Comparison of ENCODE assay signal across 8 cellular contexts in genomic region chr9:125261501-125262216, GRCh38. TPM values are rescaled to one million over a fixed set of nuclear protein-coding genes. Genes with fewer than 3 reads are reported as not detected.
DNase-seq lines count a peak whose midpoint lies in the region; ATAC-seq and TF ChIP-seq lines count a peak whose summit lies in the region.

A gene with protein sequence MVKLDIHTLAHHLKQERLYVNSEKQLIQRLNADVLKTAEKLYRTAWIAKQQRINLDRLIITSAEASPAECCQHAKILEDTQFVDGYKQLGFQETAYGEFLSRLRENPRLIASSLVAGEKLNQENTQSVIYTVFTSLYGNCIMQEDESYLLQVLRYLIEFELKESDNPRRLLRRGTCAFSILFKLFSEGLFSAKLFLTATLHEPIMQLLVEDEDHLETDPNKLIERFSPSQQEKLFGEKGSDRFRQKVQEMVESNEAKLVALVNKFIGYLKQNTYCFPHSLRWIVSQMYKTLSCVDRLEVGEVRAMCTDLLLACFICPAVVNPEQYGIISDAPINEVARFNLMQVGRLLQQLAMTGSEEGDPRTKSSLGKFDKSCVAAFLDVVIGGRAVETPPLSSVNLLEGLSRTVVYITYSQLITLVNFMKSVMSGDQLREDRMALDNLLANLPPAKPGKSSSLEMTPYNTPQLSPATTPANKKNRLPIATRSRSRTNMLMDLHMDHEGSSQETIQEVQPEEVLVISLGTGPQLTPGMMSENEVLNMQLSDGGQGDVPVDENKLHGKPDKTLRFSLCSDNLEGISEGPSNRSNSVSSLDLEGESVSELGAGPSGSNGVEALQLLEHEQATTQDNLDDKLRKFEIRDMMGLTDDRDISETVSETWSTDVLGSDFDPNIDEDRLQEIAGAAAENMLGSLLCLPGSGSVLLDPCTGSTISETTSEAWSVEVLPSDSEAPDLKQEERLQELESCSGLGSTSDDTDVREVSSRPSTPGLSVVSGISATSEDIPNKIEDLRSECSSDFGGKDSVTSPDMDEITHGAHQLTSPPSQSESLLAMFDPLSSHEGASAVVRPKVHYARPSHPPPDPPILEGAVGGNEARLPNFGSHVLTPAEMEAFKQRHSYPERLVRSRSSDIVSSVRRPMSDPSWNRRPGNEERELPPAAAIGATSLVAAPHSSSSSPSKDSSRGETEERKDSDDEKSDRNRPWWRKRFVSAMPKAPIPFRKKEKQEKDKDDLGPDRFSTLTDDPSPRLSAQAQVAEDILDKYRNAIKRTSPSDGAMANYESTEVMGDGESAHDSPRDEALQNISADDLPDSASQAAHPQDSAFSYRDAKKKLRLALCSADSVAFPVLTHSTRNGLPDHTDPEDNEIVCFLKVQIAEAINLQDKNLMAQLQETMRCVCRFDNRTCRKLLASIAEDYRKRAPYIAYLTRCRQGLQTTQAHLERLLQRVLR (N-terminal part only) (plus strand): TSS chr9:125261826. CDS start chr9:125298922, 37,096 bp downstream.

- H3K36me3 ChIP-seq in GM23338 (ENCODE audit: insufficient read depth) (no peaks in the 10 kb centered on the region), RWPE2 (ENCODE audit: low read depth) (peaks cover 18% of the 10 kb centered on the region)

- TF ChIP-seq CTCF in GM23338 (conservative IDR thresholded peaks at IDR 0.05; ENCODE audit: low read depth in 2 of 2) (peak; percentile 13 to 27; a peak in 2 of 4 replicates), RWPE2 (IDR thresholded peaks at IDR 0.05; ENCODE audit: poor library complexity, severe bottlenecking) (peak; percentile 55), fibroblast of pulmonary artery (IDR thresholded peaks at IDR 0.05; ENCODE audit: low read length, missing control alignments) (peak; percentile 5)

- peak within 1 kb of the TSS; percentile 92 for H2AFZ ChIP-seq in GM23338

- H3K27me3 Mint-ChIP-seq in GM23338 (ENCODE audit: insufficient read depth, low read depth, poor library complexity), result peaks cover 16% of the 10 kb centered on the region
- peaks cover 2% of the 10 kb centered on the region for H3K27me3 Mint-ChIP-seq in activated T-helper 2 cell treated with anti-CD3 and anti-CD28 coated beads, Interferon-gamma antibody, Interleukin-2, Interleukin-4, amounts not matched to agents 10 μg/mL and 5 μg/mL and 100 μg/mL, durations not matched to agents 14 hours and 24 hours and 36 hours (ENCODE audit: low read depth)
- H3K27me3 Mint-ChIP-seq in natural killer cell treated with Interleukin-12 subunit alpha and Interleukin-12 subunit beta and Interleukin-15 and Interleukin-18, amount 100 ng/mL, for 72 hours, result no peaks in the 10 kb centered on the region

- H3K27me3 ChIP-seq in GM23338 (ENCODE audit: insufficient read depth), result no peaks in the 10 kb centered on the region
- H3K27me3 ChIP-seq in RWPE2 (ENCODE audit: insufficient read depth, poor library complexity, severe bottlenecking), result no peaks in the 10 kb centered on the region

- 0 out of 2 replicates have a peak, but pooled peaks cover 6% of the 10 kb centered on the region for H3K4me1 ChIP-seq in GM23338 (ENCODE audit: insufficient read depth)
- H3K4me1 ChIP-seq in RWPE2 (ENCODE audit: insufficient read depth, poor library complexity, severe bottlenecking), result peaks cover 5% of the 10 kb centered on the region

- H3K9me3 ChIP-seq in RWPE2 (ENCODE audit: severe bottlenecking), result no peaks in the 10 kb centered on the region

- H3K36me3 Mint-ChIP-seq in GM23338 (ENCODE audit: low read depth), result peaks cover 2% of the 10 kb centered on the region
- H3K36me3 Mint-ChIP-seq in activated T-helper 2 cell treated with anti-CD3 and anti-CD28 coated beads, Interferon-gamma antibody, Interleukin-2, Interleukin-4, amounts not matched to agents 10 μg/mL and 5 μg/mL and 100 μg/mL, durations not matched to agents 14 hours and 24 hours and 36 hours (ENCODE audit: low read depth), result peaks cover 22% of the 10 kb centered on the region
- H3K36me3 Mint-ChIP-seq in natural killer cell treated with Interleukin-12 subunit alpha and Interleukin-12 subunit beta and Interleukin-15 and Interleukin-18, amount 100 ng/mL, for 72 hours, result peaks cover 8% of the 10 kb centered on the region

- peaks cover 46% of the 10 kb centered on the region for H3K79me2 ChIP-seq in GM23338 (replicated peaks; ENCODE audit: insufficient read depth)

- H3K4me3 ChIP-seq in GM23338, result peak within 1 kb of the TSS; percentile 98
- peak within 1 kb of the TSS; percentile 90 for H3K4me3 ChIP-seq in RWPE2 (ENCODE audit: severe bottlenecking)
- H3K4me3 ChIP-seq in fibroblast of pulmonary artery (replicated peaks; ENCODE audit: low read depth, low read length), result peak within 1 kb of the TSS; percentile 96

- H3K4me1 Mint-ChIP-seq in GM23338, result peaks cover 9% of the 10 kb centered on the region
- peaks cover 32% of the 10 kb centered on the region for H3K4me1 Mint-ChIP-seq in activated T-helper 2 cell treated with anti-CD3 and anti-CD28 coated beads, Interferon-gamma antibody, Interleukin-2, Interleukin-4, amounts not matched to agents 10 μg/mL and 5 μg/mL and 100 μg/mL, durations not matched to agents 14 hours and 24 hours and 36 hours (ENCODE audit: low read depth)
- H3K4me1 Mint-ChIP-seq in natural killer cell treated with Interleukin-12 subunit alpha and Interleukin-12 subunit beta and Interleukin-15 and Interleukin-18, amount 100 ng/mL, for 72 hours (ENCODE audit: low read depth in 2 of 2), result peaks cover 29 to 34% of the 10 kb centered on the region in 2 donors

- H3K4me2 ChIP-seq in GM23338, result peak within 1 kb of the TSS; percentile 95

- H3F3A ChIP-seq in GM23338 (replicated peaks; ENCODE audit: low read depth), result 0 out of 2 replicates have a peak, but pooled peaks cover 5% of the 10 kb centered on the region

- H4K20me1 ChIP-seq in GM23338 (replicated peaks; ENCODE audit: insufficient read depth), result peaks cover 9% of the 10 kb centered on the region

- ATAC-seq in GM23338, result peak; percentile 97
- ATAC-seq in RWPE2 (ENCODE audit: low read depth), result peak; percentile 97
- ATAC-seq in natural killer cell treated with Interleukin-12 subunit alpha and Interleukin-12 subunit beta and Interleukin-15 and Interleukin-18, amount 100 ng/mL, for 72 hours, result peak; percentile 99 to 100
- ATAC-seq in stimulated activated naive CD8-positive, alpha-beta T cell treated with anti-CD3 and anti-CD28 coated beads, Interleukin-15, Interleukin-2, amounts not matched to agents 100 U/mL and 50 U/mL, for 24 hours, result peak; percentile 99

- no peaks in the 10 kb centered on the region for H3K9me3 Mint-ChIP-seq in GM23338
- H3K9me3 Mint-ChIP-seq in activated T-helper 2 cell treated with anti-CD3 and anti-CD28 coated beads, Interferon-gamma antibody, Interleukin-2, Interleukin-4, amounts not matched to agents 10 μg/mL and 5 μg/mL and 100 μg/mL, durations not matched to agents 14 hours and 24 hours and 36 hours, result no peaks in the 10 kb centered on the region
- no peaks in the 10 kb centered on the region for H3K9me3 Mint-ChIP-seq in natural killer cell treated with Interleukin-12 subunit alpha and Interleukin-12 subunit beta and Interleukin-15 and Interleukin-18, amount 100 ng/mL, for 72 hours

- peak within 1 kb of the TSS; percentile 98 for H3K4me3 Mint-ChIP-seq in GM23338
- H3K4me3 Mint-ChIP-seq in activated T-helper 2 cell treated with anti-CD3 and anti-CD28 coated beads, Interferon-gamma antibody, Interleukin-2, Interleukin-4, amounts not matched to agents 10 μg/mL and 5 μg/mL and 100 μg/mL, durations not matched to agents 14 hours and 24 hours and 36 hours (ENCODE audit: low read depth), result peak within 1 kb of the TSS; percentile 98
- peak within 1 kb of the TSS; percentile 99 for H3K4me3 Mint-ChIP-seq in natural killer cell treated with Interleukin-12 subunit alpha and Interleukin-12 subunit beta and Interleukin-15 and Interleukin-18, amount 100 ng/mL, for 72 hours

- DNase-seq in ELR (ENCODE audit: low read depth) (peak; percentile 95), GM23338 (ENCODE audit: low spot score) (peak; percentile 97), LHCN-M2 (ENCODE audit: low read depth) (peak; percentile 89), RWPE2 (ENCODE audit: low spot score) (peak; percentile 82), fibroblast of pulmonary artery (ENCODE audit: low read depth) (peak; percentile 83)
- peak; percentile 86 for DNase-seq in activated T-helper 2 cell treated with anti-CD3 and anti-CD28 coated beads, Interferon-gamma antibody, Interleukin-2, Interleukin-4, amounts not matched to agents 10 μg/mL and 5 μg/mL and 100 μg/mL, durations not matched to agents 14 hours and 24 hours and 36 hours (ENCODE audit: low spot score)
- peak; percentile 97 for DNase-seq in natural killer cell treated with Interleukin-12 subunit alpha and Interleukin-12 subunit beta and Interleukin-15 and Interleukin-18, amount 100 ng/mL, for 72 hours (ENCODE audit: low spot score)
- DNase-seq in stimulated activated naive CD8-positive, alpha-beta T cell treated with anti-CD3 and anti-CD28 coated beads, Interleukin-15, Interleukin-2, amounts not matched to agents 100 U/mL and 50 U/mL, for 24 hours, result peak; percentile 94

- H3K27ac ChIP-seq in GM23338 (ENCODE audit: low read depth) (peak within 1 kb of the TSS; percentile 20; the same call in 1 of the 2 replicates), RWPE2 (ENCODE audit: poor library complexity, severe bottlenecking) (peak within 1 kb of the TSS; percentile 33)

- H3K27ac Mint-ChIP-seq in GM23338, result peak within 1 kb of the TSS; percentile 71
- peak within 1 kb of the TSS; percentile 90 for H3K27ac Mint-ChIP-seq in activated T-helper 2 cell treated with anti-CD3 and anti-CD28 coated beads, Interferon-gamma antibody, Interleukin-2, Interleukin-4, amounts not matched to agents 10 μg/mL and 5 μg/mL and 100 μg/mL, durations not matched to agents 14 hours and 24 hours and 36 hours
- peak within 1 kb of the TSS; percentile 90 to 94 for H3K27ac Mint-ChIP-seq in natural killer cell treated with Interleukin-12 subunit alpha and Interleukin-12 subunit beta and Interleukin-15 and Interleukin-18, amount 100 ng/mL, for 72 hours

- intact Hi-C loops in activated T-helper 2 cell treated with anti-CD3 and anti-CD28 coated beads, Interferon-gamma antibody, Interleukin-2, Interleukin-4, amounts not matched to agents 10 μg/mL and 5 μg/mL and 100 μg/mL, durations not matched to agents 14 hours and 24 hours and 36 hours (cut with micrococcal nuclease), result loop anchor here (1.0 to 5.0 kb wide), 4 partner anchors 20 to 391 kb away; partner anchors contain the start of genes GOLGA1, HSPA5 and PPP6C

- peaks cover 3% of the 10 kb centered on the region; the same call in 1 of the 2 replicates for H3K9me2 ChIP-seq in GM23338 (ENCODE audit: insufficient read depth)

TF ChIP-seq in GM23338, 12 proteins besides CTCF, POLR2A, EP300 and RAD21 (continues in another document):
- peak; percentile 78 for TF ChIP-seq POLR2AphosphoS5 (IDR thresholded peaks at IDR 0.05; ENCODE audit: low read depth)
- no peak for TF ChIP-seq EZH2phosphoT487 (IDR thresholded peaks at IDR 0.05; ENCODE audit: unreplicated experiment)

RNA-seq across cellular contexts. Expression of the gene that starts here (rescaled TPM):
- 34.6 and 36.4 TPM in 2 replicates for total RNA-seq in GM23338 (2014; rRNA removed; shearing (Covaris generic))
- 15.1 and 19.2 TPM in 2 replicates for polyA plus RNA-seq in GM23338 (2016; fragmentation: Nextera tagmentation; extraction: Ambion mirVana)
- 28.5 and 29.9 TPM in 2 replicates for total RNA-seq in LHCN-M2 (2014; rRNA removed)
- 9.0 TPM for polyA plus RNA-seq in LHCN-M2 (2012)
- total RNA-seq in activated T-helper 2 cell treated with anti-CD3 and anti-CD28 coated beads, Interferon-gamma antibody, Interleukin-2, Interleukin-4, amounts not matched to agents 10 μg/mL and 5 μg/mL and 100 μg/mL, durations not matched to agents 14 hours and 24 hours and 36 hours, result 50.8 and 51.0 TPM in 2 replicates
- total RNA-seq in natural killer cell treated with Interleukin-12 subunit alpha and Interleukin-12 subunit beta and Interleukin-15 and Interleukin-18, amount 100 ng/mL, for 72 hours, result 10 to 100 TPM; 57.8 to 71.7 TPM

Comparison
In these comparisons a context has a peak if more than half of its experiments do, and no peak if none do; other contexts are left out.
1. Peak in every context shown above with its lines: DNase-seq, ATAC-seq, H3K4me3 ChIP-seq and H3K27ac ChIP-seq.
2. CTCF ChIP-seq: peak in every context shown above with its lines; median percentile 55 in RWPE2; 20 in GM23338; 5 in fibroblast of pulmonary artery.